Comparison of ENCODE assay signal across 30 cellular contexts in the genomic region with DNA sequence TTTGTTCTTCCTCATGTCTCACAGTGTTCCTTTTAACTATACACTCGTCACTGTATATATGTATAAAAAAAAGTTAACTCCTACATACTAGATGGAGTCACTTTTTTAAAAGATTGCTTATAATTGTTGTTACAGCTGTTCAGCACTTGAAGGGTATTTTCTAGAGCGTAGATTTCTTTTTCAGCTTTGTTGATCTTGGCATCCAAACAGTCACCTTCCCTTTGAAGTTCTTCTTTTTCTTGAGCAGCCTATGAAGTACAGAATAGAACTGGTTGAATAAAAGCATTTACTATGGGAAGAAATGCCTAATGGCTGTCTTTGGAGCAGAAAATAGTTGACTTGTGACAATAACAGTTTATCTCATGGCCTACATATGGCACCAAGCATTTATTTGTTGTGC. TPM values are rescaled to one million over a fixed set of nuclear protein-coding genes. Genes with fewer than 3 reads are reported as not detected.
"Had no signal": no experiment of that assay in that cellular context is flagged by ENCODE, and none has a peak within 500 bp of the region (broad histone marks: within the 10 kb centered on the region; RNA-seq: fewer than 3 reads in every experiment).

No MANE protein-coding gene starts in this region.

- DNase-seq: activated B cell treated with CpG ODN at 0.5 μM for 24 hours; activated CD4-positive, alpha-beta T cell treated with anti-CD3 and anti-CD28 coated beads for 1 hour; activated CD4-positive, alpha-beta T cell treated with anti-CD3 and anti-CD28 coated beads, Interleukin-2, amount 10 ng/mL, durations not matched to agents 24 days and 14 days; activated CD4-positive, alpha-beta T cell treated with anti-CD3 and anti-CD28 coated beads, Interleukin-2, amount 50 U/mL, for 48 hours; activated CD8-positive, alpha-beta memory T cell treated with anti-CD3 and anti-CD28 coated beads, Interleukin-2, amount 10 ng/mL, durations not matched to agents 7 days and 5 days; activated gamma-delta T cell; activated naive CD4-positive, alpha-beta T cell treated with anti-CD3 and anti-CD28 coated beads for 36 hours; activated naive CD8-positive, alpha-beta T cell treated with anti-CD3 and anti-CD28 coated beads for 36 hours; activated T-cell treated with anti-CD3 and anti-CD28 coated beads, Interleukin-2, amount 50 U/mL, for 4 hours; KG1; NCI-H1092; NCI-H1436; NCI-H1694 treated with DMSO at 0.1 percent for 48 hours; NCI-H2029 treated with DMSO at 0.1 percent for 48 hours; NCI-H446 treated with DMSO at 0.1 percent for 48 hours; NCI-H524 treated with DMSO at 0.1 percent for 48 hours; NCI-H82; OCI-M1; RPMI8226; T-cell; T-helper 2 cell; T1000 had no signal

- ATAC-seq: activated CD8-positive, alpha-beta memory T cell treated with anti-CD3 and anti-CD28 coated beads, Interleukin-2, amount 10 ng/mL, durations not matched to agents 7 days and 5 days; activated T-cell treated with anti-CD3 and anti-CD28 coated beads, Interleukin-2, amount 50 U/mL, for 4 hours; activated T-helper 17 cell treated with anti-CD3 and anti-CD28 coated beads, Interleukin-2, amount 50 U/mL, for 72 hours; Panc1; Right ventricle myocardium inferior; T-cell had no signal

- H3K27ac ChIP-seq: cardiac muscle cell, SK-N-MC had no signal

- H3K27me3 Mint-ChIP-seq: activated B cell treated with CpG ODN at 0.5 μM for 24 hours; activated CD4-positive, alpha-beta T cell treated with anti-CD3 and anti-CD28 coated beads, Interleukin-2, amount 10 ng/mL, durations not matched to agents 24 days and 14 days; activated CD8-positive, alpha-beta memory T cell treated with anti-CD3 and anti-CD28 coated beads, Interleukin-2, amount 10 ng/mL, durations not matched to agents 7 days and 5 days; activated naive CD8-positive, alpha-beta T cell treated with anti-CD3 and anti-CD28 coated beads for 36 hours; activated T-helper 17 cell treated with anti-CD3 and anti-CD28 coated beads, Interleukin-2, amount 50 U/mL, for 72 hours; brain; IgD-negative memory B cell; T-cell had no signal

- H3K27ac Mint-ChIP-seq: activated B cell treated with CpG ODN at 0.5 μM for 24 hours; activated CD4-positive, alpha-beta T cell treated with anti-CD3 and anti-CD28 coated beads, Interleukin-2, amount 10 ng/mL, durations not matched to agents 24 days and 14 days; activated CD8-positive, alpha-beta memory T cell treated with anti-CD3 and anti-CD28 coated beads, Interleukin-2, amount 10 ng/mL, durations not matched to agents 7 days and 5 days; activated naive CD4-positive, alpha-beta T cell treated with anti-CD3 and anti-CD28 coated beads for 36 hours; activated naive CD8-positive, alpha-beta T cell treated with anti-CD3 and anti-CD28 coated beads for 36 hours; activated T-helper 17 cell treated with anti-CD3 and anti-CD28 coated beads, Interleukin-2, amount 50 U/mL, for 72 hours; brain; IgD-negative memory B cell; T-cell had no signal

- H3K27me3 ChIP-seq: cardiac muscle cell had no signal

- H3K9me3 Mint-ChIP-seq: activated T-helper 17 cell treated with anti-CD3 and anti-CD28 coated beads, Interleukin-2, amount 50 U/mL, for 72 hours; brain had no signal

- H3K4me3 Mint-ChIP-seq: activated B cell treated with CpG ODN at 0.5 μM for 24 hours; activated CD4-positive, alpha-beta T cell treated with anti-CD3 and anti-CD28 coated beads, Interleukin-2, amount 10 ng/mL, durations not matched to agents 24 days and 14 days; activated CD8-positive, alpha-beta memory T cell treated with anti-CD3 and anti-CD28 coated beads, Interleukin-2, amount 10 ng/mL, durations not matched to agents 7 days and 5 days; activated naive CD4-positive, alpha-beta T cell treated with anti-CD3 and anti-CD28 coated beads for 36 hours; activated naive CD8-positive, alpha-beta T cell treated with anti-CD3 and anti-CD28 coated beads for 36 hours; activated T-cell treated with anti-CD3 and anti-CD28 coated beads, Interleukin-2, amount 50 U/mL, for 4 hours; activated T-helper 17 cell treated with anti-CD3 and anti-CD28 coated beads, Interleukin-2, amount 50 U/mL, for 72 hours; brain; IgD-negative memory B cell; T-cell had no signal

- H3K4me3 ChIP-seq: cardiac muscle cell, SK-N-MC had no signal

RNA-seq across cellular contexts. Expression of a gene that starts 59.6 kb away (rescaled TPM):
- total RNA-seq: activated B cell treated with CpG ODN at 0.5 μM for 24 hours; activated CD4-positive, alpha-beta T cell treated with anti-CD3 and anti-CD28 coated beads, Interleukin-2, amount 10 ng/mL, durations not matched to agents 24 days and 14 days; activated CD8-positive, alpha-beta memory T cell treated with anti-CD3 and anti-CD28 coated beads, Interleukin-2, amount 10 ng/mL, durations not matched to agents 7 days and 5 days; activated naive CD4-positive, alpha-beta T cell treated with anti-CD3 and anti-CD28 coated beads for 36 hours; activated naive CD8-positive, alpha-beta T cell treated with anti-CD3 and anti-CD28 coated beads for 36 hours; activated T-cell treated with anti-CD3 and anti-CD28 coated beads, Interleukin-2, amount 50 U/mL, for 4 hours; activated T-helper 17 cell treated with anti-CD3 and anti-CD28 coated beads, Interleukin-2, amount 50 U/mL, for 72 hours; cardiac muscle cell; MCF 10A; Right ventricle myocardium inferior; T-cell had no signal
- polyA plus RNA-seq: cardiac muscle cell, IgD-negative memory B cell had no signal
